Comparison of ENCODE assay signal across 1 cellular context in the genomic region with DNA sequence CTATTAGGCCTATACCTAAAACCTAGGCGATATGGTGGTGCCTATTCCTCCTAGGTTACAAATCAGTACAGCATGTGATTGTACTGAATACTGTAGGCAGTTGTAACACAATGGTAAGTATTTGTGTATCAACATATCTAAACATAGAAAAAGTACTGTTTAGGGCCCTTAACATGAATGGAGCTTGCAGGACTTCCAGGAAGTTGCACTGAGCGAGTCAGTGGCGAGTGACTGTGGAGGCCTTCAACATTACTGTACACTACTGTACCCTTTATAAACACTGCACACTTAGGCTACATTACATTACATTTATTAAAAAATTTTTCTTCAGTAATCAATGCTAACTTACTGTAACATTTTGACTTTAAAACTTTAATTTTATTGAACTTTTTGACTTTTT.
TF ChIP-seq lines count a peak whose summit lies in the region.

No MANE protein-coding gene starts in this region.

TF ChIP-seq in K562, 482 proteins besides CTCF, POLR2A, EP300 and RAD21 (continued from another document):
- TF ChIP-seq, protein P1, sequence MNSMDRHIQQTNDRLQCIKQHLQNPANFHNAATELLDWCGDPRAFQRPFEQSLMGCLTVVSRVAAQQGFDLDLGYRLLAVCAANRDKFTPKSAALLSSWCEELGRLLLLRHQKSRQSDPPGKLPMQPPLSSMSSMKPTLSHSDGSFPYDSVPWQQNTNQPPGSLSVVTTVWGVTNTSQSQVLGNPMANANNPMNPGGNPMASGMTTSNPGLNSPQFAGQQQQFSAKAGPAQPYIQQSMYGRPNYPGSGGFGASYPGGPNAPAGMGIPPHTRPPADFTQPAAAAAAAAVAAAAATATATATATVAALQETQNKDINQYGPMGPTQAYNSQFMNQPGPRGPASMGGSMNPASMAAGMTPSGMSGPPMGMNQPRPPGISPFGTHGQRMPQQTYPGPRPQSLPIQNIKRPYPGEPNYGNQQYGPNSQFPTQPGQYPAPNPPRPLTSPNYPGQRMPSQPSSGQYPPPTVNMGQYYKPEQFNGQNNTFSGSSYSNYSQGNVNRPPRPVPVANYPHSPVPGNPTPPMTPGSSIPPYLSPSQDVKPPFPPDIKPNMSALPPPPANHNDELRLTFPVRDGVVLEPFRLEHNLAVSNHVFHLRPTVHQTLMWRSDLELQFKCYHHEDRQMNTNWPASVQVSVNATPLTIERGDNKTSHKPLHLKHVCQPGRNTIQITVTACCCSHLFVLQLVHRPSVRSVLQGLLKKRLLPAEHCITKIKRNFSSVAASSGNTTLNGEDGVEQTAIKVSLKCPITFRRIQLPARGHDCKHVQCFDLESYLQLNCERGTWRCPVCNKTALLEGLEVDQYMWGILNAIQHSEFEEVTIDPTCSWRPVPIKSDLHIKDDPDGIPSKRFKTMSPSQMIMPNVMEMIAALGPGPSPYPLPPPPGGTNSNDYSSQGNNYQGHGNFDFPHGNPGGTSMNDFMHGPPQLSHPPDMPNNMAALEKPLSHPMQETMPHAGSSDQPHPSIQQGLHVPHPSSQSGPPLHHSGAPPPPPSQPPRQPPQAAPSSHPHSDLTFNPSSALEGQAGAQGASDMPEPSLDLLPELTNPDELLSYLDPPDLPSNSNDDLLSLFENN (IDR thresholded peaks at IDR 0.05; ENCODE audit: low read depth in 2 of 2, low read length in 2 of 2) = no peak
- TF ChIP-seq, protein P2, sequence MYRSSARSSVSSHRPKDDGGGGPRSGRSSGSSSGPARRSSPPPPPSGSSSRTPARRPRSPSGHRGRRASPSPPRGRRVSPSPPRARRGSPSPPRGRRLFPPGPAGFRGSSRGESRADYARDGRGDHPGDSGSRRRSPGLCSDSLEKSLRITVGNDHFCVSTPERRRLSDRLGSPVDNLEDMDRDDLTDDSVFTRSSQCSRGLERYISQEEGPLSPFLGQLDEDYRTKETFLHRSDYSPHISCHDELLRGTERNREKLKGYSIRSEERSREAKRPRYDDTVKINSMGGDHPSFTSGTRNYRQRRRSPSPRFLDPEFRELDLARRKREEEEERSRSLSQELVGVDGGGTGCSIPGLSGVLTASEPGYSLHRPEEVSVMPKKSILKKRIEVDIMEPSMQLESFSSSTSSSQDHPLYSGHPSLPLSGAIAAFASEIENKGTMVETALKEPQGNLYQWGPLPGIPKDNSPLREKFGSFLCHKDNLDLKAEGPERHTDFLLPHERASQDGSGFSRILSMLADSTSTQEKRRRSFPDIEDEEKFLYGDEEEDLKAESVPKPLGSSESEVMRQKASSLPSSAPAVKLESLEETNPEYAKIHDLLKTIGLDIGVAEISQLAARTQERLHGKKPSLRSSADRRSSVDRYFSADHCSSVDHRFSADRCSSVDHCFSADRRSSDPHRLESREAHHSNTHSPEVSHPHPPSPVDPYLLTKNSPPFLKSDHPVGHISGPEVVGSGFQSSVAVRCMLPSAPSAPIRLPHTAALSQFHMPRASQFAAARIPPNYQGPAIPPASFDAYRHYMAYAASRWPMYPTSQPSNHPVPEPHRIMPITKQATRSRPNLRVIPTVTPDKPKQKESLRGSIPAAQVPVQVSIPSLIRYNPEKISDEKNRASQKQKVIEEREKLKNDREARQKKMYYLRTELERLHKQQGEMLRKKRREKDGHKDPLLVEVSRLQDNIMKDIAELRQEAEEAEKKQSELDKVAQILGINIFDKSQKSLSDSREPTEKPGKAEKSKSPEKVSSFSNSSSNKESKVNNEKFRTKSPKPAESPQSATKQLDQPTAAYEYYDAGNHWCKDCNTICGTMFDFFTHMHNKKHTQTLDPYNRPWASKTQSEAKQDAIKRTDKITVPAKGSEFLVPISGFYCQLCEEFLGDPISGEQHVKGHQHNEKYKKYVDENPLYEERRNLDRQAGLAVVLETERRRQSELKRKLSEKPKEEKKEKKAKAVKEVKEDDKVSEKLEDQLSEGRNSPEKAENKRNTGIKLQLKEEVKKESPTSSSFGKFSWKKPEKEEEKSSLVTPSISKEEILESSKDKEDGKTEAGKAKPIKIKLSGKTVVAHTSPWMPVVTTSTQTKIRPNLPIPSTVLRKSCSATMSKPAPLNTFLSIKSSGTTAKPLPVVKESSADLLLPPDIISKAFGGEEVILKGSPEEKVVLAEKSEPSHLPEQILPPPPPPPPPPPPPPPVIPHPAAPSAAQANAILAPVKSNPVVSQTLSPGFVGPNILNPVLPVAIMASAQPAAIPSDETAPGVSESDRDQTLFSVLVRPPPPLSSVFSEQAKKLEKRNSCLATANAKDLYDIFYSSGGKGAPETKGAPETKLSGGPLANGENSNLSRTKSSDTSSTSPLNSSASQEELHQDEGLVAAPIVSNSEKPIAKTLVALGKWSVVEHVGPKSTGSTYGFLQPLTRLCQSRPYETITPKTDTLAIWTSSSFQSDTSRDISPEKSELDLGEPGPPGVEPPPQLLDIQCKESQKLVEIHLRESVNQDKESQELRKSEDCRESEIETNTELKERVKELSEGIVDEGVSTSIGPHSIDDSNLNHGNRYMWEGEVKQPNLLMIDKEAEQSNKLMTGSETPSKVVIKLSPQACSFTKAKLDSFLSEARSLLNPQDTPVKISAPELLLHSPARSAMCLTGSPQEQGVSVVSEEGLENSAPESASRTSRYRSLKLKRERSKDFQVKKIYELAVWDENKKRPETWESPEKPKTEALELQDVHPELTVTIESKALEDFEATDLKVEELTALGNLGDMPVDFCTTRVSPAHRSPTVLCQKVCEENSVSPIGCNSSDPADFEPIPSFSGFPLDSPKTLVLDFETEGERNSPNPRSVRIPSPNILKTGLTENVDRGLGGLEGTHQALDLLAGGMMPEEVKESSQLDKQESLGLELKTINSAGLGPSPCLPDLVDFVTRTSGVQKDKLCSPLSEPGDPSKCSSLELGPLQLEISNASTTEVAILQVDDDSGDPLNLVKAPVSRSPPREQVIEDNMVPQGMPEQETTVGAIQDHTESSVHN (IDR thresholded peaks at IDR 0.05; ENCODE audit: borderline replicate concordance in 1 of 2, low read depth in 1 of 2) = no peak
- no peak for TF ChIP-seq FIP1L1 (IDR thresholded peaks at IDR 0.05; ENCODE audit: low read depth, low read length, poor library complexity, severe bottlenecking)
- no peak for TF ChIP-seq HSF4 (CRISPR knock-in tag; IDR thresholded peaks at IDR 0.05; ENCODE audit: borderline replicate concordance)
- TF ChIP-seq, protein P3, sequence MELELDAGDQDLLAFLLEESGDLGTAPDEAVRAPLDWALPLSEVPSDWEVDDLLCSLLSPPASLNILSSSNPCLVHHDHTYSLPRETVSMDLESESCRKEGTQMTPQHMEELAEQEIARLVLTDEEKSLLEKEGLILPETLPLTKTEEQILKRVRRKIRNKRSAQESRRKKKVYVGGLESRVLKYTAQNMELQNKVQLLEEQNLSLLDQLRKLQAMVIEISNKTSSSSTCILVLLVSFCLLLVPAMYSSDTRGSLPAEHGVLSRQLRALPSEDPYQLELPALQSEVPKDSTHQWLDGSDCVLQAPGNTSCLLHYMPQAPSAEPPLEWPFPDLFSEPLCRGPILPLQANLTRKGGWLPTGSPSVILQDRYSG (tag; conservative IDR thresholded peaks at IDR 0.05; ENCODE audit: low read depth) = no peak
- TF ChIP-seq, protein P4, sequence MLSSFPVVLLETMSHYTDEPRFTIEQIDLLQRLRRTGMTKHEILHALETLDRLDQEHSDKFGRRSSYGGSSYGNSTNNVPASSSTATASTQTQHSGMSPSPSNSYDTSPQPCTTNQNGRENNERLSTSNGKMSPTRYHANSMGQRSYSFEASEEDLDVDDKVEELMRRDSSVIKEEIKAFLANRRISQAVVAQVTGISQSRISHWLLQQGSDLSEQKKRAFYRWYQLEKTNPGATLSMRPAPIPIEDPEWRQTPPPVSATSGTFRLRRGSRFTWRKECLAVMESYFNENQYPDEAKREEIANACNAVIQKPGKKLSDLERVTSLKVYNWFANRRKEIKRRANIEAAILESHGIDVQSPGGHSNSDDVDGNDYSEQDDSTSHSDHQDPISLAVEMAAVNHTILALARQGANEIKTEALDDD (IDR thresholded peaks at IDR 0.05) = no peak
- TF ChIP-seq, protein P5, sequence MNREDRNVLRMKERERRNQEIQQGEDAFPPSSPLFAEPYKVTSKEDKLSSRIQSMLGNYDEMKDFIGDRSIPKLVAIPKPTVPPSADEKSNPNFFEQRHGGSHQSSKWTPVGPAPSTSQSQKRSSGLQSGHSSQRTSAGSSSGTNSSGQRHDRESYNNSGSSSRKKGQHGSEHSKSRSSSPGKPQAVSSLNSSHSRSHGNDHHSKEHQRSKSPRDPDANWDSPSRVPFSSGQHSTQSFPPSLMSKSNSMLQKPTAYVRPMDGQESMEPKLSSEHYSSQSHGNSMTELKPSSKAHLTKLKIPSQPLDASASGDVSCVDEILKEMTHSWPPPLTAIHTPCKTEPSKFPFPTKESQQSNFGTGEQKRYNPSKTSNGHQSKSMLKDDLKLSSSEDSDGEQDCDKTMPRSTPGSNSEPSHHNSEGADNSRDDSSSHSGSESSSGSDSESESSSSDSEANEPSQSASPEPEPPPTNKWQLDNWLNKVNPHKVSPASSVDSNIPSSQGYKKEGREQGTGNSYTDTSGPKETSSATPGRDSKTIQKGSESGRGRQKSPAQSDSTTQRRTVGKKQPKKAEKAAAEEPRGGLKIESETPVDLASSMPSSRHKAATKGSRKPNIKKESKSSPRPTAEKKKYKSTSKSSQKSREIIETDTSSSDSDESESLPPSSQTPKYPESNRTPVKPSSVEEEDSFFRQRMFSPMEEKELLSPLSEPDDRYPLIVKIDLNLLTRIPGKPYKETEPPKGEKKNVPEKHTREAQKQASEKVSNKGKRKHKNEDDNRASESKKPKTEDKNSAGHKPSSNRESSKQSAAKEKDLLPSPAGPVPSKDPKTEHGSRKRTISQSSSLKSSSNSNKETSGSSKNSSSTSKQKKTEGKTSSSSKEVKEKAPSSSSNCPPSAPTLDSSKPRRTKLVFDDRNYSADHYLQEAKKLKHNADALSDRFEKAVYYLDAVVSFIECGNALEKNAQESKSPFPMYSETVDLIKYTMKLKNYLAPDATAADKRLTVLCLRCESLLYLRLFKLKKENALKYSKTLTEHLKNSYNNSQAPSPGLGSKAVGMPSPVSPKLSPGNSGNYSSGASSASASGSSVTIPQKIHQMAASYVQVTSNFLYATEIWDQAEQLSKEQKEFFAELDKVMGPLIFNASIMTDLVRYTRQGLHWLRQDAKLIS (CRISPR knock-in tag; IDR thresholded peaks at IDR 0.05) = no peak
- TF ChIP-seq ZNF197 (CRISPR knock-in tag; IDR thresholded peaks at IDR 0.05; ENCODE audit: low read depth) = no peak
- TF ChIP-seq, protein P6, sequence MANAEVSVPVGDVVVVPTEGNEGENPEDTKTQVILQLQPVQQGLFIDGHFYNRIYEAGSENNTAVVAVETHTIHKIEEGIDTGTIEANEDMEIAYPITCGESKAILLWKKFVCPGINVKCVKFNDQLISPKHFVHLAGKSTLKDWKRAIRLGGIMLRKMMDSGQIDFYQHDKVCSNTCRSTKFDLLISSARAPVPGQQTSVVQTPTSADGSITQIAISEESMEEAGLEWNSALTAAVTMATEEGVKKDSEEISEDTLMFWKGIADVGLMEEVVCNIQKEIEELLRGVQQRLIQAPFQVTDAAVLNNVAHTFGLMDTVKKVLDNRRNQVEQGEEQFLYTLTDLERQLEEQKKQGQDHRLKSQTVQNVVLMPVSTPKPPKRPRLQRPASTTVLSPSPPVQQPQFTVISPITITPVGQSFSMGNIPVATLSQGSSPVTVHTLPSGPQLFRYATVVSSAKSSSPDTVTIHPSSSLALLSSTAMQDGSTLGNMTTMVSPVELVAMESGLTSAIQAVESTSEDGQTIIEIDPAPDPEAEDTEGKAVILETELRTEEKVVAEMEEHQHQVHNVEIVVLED (CRISPR knock-in tag; IDR thresholded peaks at IDR 0.05) = no peak
- TF ChIP-seq, protein P7, sequence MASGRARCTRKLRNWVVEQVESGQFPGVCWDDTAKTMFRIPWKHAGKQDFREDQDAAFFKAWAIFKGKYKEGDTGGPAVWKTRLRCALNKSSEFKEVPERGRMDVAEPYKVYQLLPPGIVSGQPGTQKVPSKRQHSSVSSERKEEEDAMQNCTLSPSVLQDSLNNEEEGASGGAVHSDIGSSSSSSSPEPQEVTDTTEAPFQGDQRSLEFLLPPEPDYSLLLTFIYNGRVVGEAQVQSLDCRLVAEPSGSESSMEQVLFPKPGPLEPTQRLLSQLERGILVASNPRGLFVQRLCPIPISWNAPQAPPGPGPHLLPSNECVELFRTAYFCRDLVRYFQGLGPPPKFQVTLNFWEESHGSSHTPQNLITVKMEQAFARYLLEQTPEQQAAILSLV (tag; IDR thresholded peaks at IDR 0.05) = no peak
- TF ChIP-seq KHSRP (IDR thresholded peaks at IDR 0.05) = no peak
